In genomic region chr1:26315874-26316850, GRCh38 we compare ENCODE assay signal across 19 cellular contexts. TPM values are rescaled to one million over a fixed set of nuclear protein-coding genes. Genes with fewer than 3 reads are reported as not detected.
DNase-seq lines count a peak whose midpoint lies in the region; ATAC-seq and TF ChIP-seq lines count a peak whose summit lies in the region.
"Had no signal": no experiment of that assay in that cellular context is flagged by ENCODE, and none has a peak within 500 bp of the region (broad histone marks: within the 10 kb centered on the region; RNA-seq: fewer than 3 reads in every experiment).

No MANE protein-coding gene starts in this region.

- TF ChIP-seq CTCF in OCI-LY1 (IDR thresholded peaks at IDR 0.05; ENCODE audit: low read length) (no peak), stomach (IDR thresholded peaks at IDR 0.05) (no peak), GM13976 (IDR thresholded peaks at IDR 0.05; ENCODE audit: borderline replicate concordance, control extremely low read depth, extremely low read depth, insufficient read depth, missing control alignments) (no peak)

- ATAC-seq in activated T-cell treated with anti-CD3 and anti-CD28 coated beads, Interleukin-2, amount 50 U/mL, for 4 hours, result no peak
- no peak for ATAC-seq in HG03280 (IDR thresholded peaks at IDR 0.05; ENCODE audit: unreplicated experiment)
- ATAC-seq: HCT116 had no signal

- no peaks in the 10 kb centered on the region for H4K20me1 ChIP-seq in OCI-LY1 (ENCODE audit: insufficient read depth, low read length)

- peaks cover 74% of the 10 kb centered on the region for H3K4me1 Mint-ChIP-seq in activated T-cell treated with anti-CD3 and anti-CD28 coated beads, Interleukin-2, amount 50 U/mL, for 4 hours (ENCODE audit: low read depth)
- H3K4me1 Mint-ChIP-seq in dendritic cell treated with granulocyte-macrophage colony-stimulating factor and Interleukin-4, amounts not matched to agents 40 ng/mL and 50 ng/mL, for 4 days (ENCODE audit: low read depth), result peaks cover 93% of the 10 kb centered on the region

- no peak for TF ChIP-seq EP300 in stomach (IDR thresholded peaks at IDR 0.05)

- H3K9me2 ChIP-seq in OCI-LY1 (ENCODE audit: low read depth, low read length), result no peaks in the 10 kb centered on the region

- in situ Hi-C loops in GM13976 (cut with MboI; ENCODE audit: low sequenced_read_pairs, unreplicated experiment), result no loop called here

- H3K4me3 ChIP-seq in OCI-LY1 (ENCODE audit: low read depth, low read length, poor library complexity, severe bottlenecking) (peak overlapping the region; percentile 84), stomach (no peak overlapping the region)
- H3K4me3 ChIP-seq: esophagus squamous epithelium, left ventricle myocardium inferior, ovary had no signal

- H3K4me1 ChIP-seq in OCI-LY1 (ENCODE audit: insufficient read depth, low read length, severe bottlenecking), result peaks cover 60% of the 10 kb centered on the region
- H3K4me1 ChIP-seq in stomach, result peaks cover 0 to 26% (median 4%) of the 10 kb centered on the region in 4 donors

- H3K79me2 ChIP-seq in OCI-LY1 (ENCODE audit: insufficient read depth, low read length), result peaks cover 16% of the 10 kb centered on the region

- H3K27me3 Mint-ChIP-seq in activated T-cell treated with anti-CD3 and anti-CD28 coated beads, Interleukin-2, amount 50 U/mL, for 4 hours (ENCODE audit: low read depth), result no peaks in the 10 kb centered on the region
- no peaks in the 10 kb centered on the region for H3K27me3 Mint-ChIP-seq in dendritic cell treated with granulocyte-macrophage colony-stimulating factor and Interleukin-4, amounts not matched to agents 40 ng/mL and 50 ng/mL, for 4 days

- H3K36me3 Mint-ChIP-seq in activated T-cell treated with anti-CD3 and anti-CD28 coated beads, Interleukin-2, amount 50 U/mL, for 4 hours (ENCODE audit: insufficient read depth), result peaks cover 6% of the 10 kb centered on the region
- H3K36me3 Mint-ChIP-seq in dendritic cell treated with granulocyte-macrophage colony-stimulating factor and Interleukin-4, amounts not matched to agents 40 ng/mL and 50 ng/mL, for 4 days (ENCODE audit: low read depth), result peaks cover 11% of the 10 kb centered on the region

- no peaks in the 10 kb centered on the region for H3K9me3 Mint-ChIP-seq in activated T-cell treated with anti-CD3 and anti-CD28 coated beads, Interleukin-2, amount 50 U/mL, for 4 hours
- peaks cover 9% of the 10 kb centered on the region for H3K9me3 Mint-ChIP-seq in dendritic cell treated with granulocyte-macrophage colony-stimulating factor and Interleukin-4, amounts not matched to agents 40 ng/mL and 50 ng/mL, for 4 days

- no peak for DNase-seq in activated T-cell treated with anti-CD3 and anti-CD28 coated beads, Interleukin-2, amount 50 U/mL, for 4 hours
- no peak for DNase-seq in activated T-cell treated with anti-CD3 and anti-CD28 coated beads, Interleukin-2, amount 50 U/mL, for 1 hour
- no peak for DNase-seq in stomach
- no peak for DNase-seq in GM13976 (ENCODE audit: low spot score)
- no peak for DNase-seq in D341Med (ENCODE audit: low spot score)
- DNase-seq: activated naive CD4-positive, alpha-beta T cell treated with Interleukin-2 at 50 U/mL for 16 hours; DMS79 treated with DMSO at 0.1 percent for 48 hours; esophagus squamous epithelium; hippocampal formation; left ventricle myocardium inferior; NCI-H146; NCI-H69; ovary; SHP77 had no signal

- 82 to 90% (median 85%) methylated on average over 8 of the region's 8 CpGs for whole genome bisulfite sequencing in stomach, 5 donors

- peak overlapping the region; percentile 92 for H3K9ac ChIP-seq in OCI-LY1 (ENCODE audit: low read length)

- H3K27ac ChIP-seq in OCI-LY1 (ENCODE audit: low read depth, low read length, poor library complexity, severe bottlenecking) (peak overlapping the region; percentile 97), stomach (peak overlapping the region in 3 of 5 donors; percentile 34 to 73 (median 49))
- H3K27ac ChIP-seq: ovary had no signal

- intact Hi-C loops in dendritic cell treated with granulocyte-macrophage colony-stimulating factor and Interleukin-4, amounts not matched to agents 40 ng/mL and 50 ng/mL, for 4 days (cut with micrococcal nuclease), result no loop called here
- intact Hi-C loops in stomach (cut with DNase I; ENCODE audit: low total_unique reads), result no loop called here

- H3K36me3 ChIP-seq in OCI-LY1 (ENCODE audit: insufficient read depth, low read length) (peaks cover 21% of the 10 kb centered on the region; the same call in 1 of the 2 replicates), stomach (no peaks in the 10 kb centered on the region)
- H3K36me3 ChIP-seq: left ventricle myocardium inferior, ovary had no signal

- no peaks in the 10 kb centered on the region for H3K9me3 ChIP-seq in OCI-LY1 (ENCODE audit: low read length)
- H3K9me3 ChIP-seq in stomach, result no peaks in the 10 kb centered on the region
- H3K9me3 ChIP-seq: esophagus squamous epithelium, left ventricle myocardium inferior, ovary had no signal

- peak overlapping the region; percentile 91 for H3K4me3 Mint-ChIP-seq in activated T-cell treated with anti-CD3 and anti-CD28 coated beads, Interleukin-2, amount 50 U/mL, for 4 hours
- H3K4me3 Mint-ChIP-seq in dendritic cell treated with granulocyte-macrophage colony-stimulating factor and Interleukin-4, amounts not matched to agents 40 ng/mL and 50 ng/mL, for 4 days, result peak overlapping the region; percentile 54

- TF ChIP-seq POLR2A in stomach (IDR thresholded peaks at IDR 0.05), result no peak

- H3K27me3 ChIP-seq in OCI-LY1 (ENCODE audit: insufficient read depth, low read length) (no peaks in the 10 kb centered on the region), stomach (peaks cover 0 to 10% (median 0%) of the 10 kb centered on the region in 3 donors)
- H3K27me3 ChIP-seq: esophagus squamous epithelium, ovary had no signal

- peak overlapping the region; percentile 79 for H3K4me2 ChIP-seq in OCI-LY1 (ENCODE audit: low read length)

- no peak overlapping the region for H2AFZ ChIP-seq in OCI-LY1 (ENCODE audit: low read length)

- H3F3A ChIP-seq in OCI-LY1 (ENCODE audit: insufficient read depth, low read length), result no peaks in the 10 kb centered on the region; the same call in 1 of the 2 replicates

- H3K27ac Mint-ChIP-seq in dendritic cell treated with granulocyte-macrophage colony-stimulating factor and Interleukin-4, amounts not matched to agents 40 ng/mL and 50 ng/mL, for 4 days, result peak overlapping the region; percentile 85

RNA-seq across cellular contexts. Expression of gene CD52, which starts 1.6 kb away (rescaled TPM):
- 10 to 100 TPM; 82.3 to 99.4 (median 93.8) TPM for total RNA-seq in activated T-cell treated with anti-CD3 and anti-CD28 coated beads, Interleukin-2, amount 50 U/mL, for 4 hours
- total RNA-seq in stomach, result 10 to 100 TPM in 2 of 5 donors, 1 to 10 TPM in 1, not detected in 2; 5.1 to 15.2 (median 10.7) TPM
- 10 to 100 TPM; 27.3 to 68.2 (median 48.7) TPM for polyA plus RNA-seq in stomach

RNA-seq across cellular contexts. Expression of gene UBXN11, which starts 9.7 kb away (rescaled TPM):
- total RNA-seq in activated T-cell treated with anti-CD3 and anti-CD28 coated beads, Interleukin-2, amount 50 U/mL, for 4 hours, result 10 to 100 TPM; 17.4 to 21.1 (median 19.9) TPM
- total RNA-seq in stomach, result 10 to 100 TPM in 3 of 5 donors, 1 to 10 TPM in 2; 7.3 to 12.9 (median 12.2) TPM
- 10 to 100 TPM; 14.4 to 26.3 (median 19.3) TPM for polyA plus RNA-seq in stomach

RNA-seq across cellular contexts. Expression of gene SH3BGRL3, which starts 36.3 kb away (rescaled TPM):
- 100 to 1,000 TPM; 324 to 352 (median 326) TPM for total RNA-seq in activated T-cell treated with anti-CD3 and anti-CD28 coated beads, Interleukin-2, amount 50 U/mL, for 4 hours
- total RNA-seq in stomach, result 100 to 1,000 TPM in 1 of 5 donors, 10 to 100 TPM in 3, 1 to 10 TPM in 1; 7.2 to 102 (median 29.5) TPM
- polyA plus RNA-seq in stomach, result 100 to 1,000 TPM; 142 to 267 (median 227) TPM

RNA-seq across cellular contexts. Expression of gene CRYBG2, which starts 37.8 kb away (rescaled TPM):
- under 1 TPM; 0.16 to 0.45 (median 0.30) TPM for total RNA-seq in activated T-cell treated with anti-CD3 and anti-CD28 coated beads, Interleukin-2, amount 50 U/mL, for 4 hours
- total RNA-seq in stomach, result 10 to 100 TPM in 1 of 5 donors, 1 to 10 TPM in 3, under 1 TPM in 1; 0.92 to 12.7 (median 2.3) TPM
- 10 to 100 TPM in 1 of 3 donors, 1 to 10 TPM in 1, under 1 TPM in 1; 0.15 to 66.8 (median 4.0) TPM for polyA plus RNA-seq in stomach
- total RNA-seq: left ventricle myocardium inferior had no signal

RNA-seq across cellular contexts. Expression of gene ZNF683, which starts 56.4 kb away (rescaled TPM):
- under 1 TPM; 0.11 to 0.30 (median 0.13) TPM for total RNA-seq in activated T-cell treated with anti-CD3 and anti-CD28 coated beads, Interleukin-2, amount 50 U/mL, for 4 hours
- total RNA-seq in stomach, result 1 to 10 TPM in 1 of 5 donors, not detected in 4; 3.6 TPM
- 1 to 10 TPM in 1 of 3 donors, under 1 TPM in 2; 0.25 to 1.5 (median 0.28) TPM for polyA plus RNA-seq in stomach
- total RNA-seq: left ventricle myocardium inferior, urinary bladder had no signal

Comparison
In these comparisons a context has a peak if more than half of its experiments do, and no peak if none do; other contexts are left out.
1. RNA of gene CD52, which starts 1.6 kb away (total RNA-seq): 82.3 to 99.4 TPM in activated T-cell treated with anti-CD3 and anti-CD28 coated beads, Interleukin-2, amount 50 U/mL, for 4 hours; 5.1 to 15.2 TPM in stomach; every median in the first group is over 4 times any median in the second.